ENCODE assay signal across 28 cellular contexts in genomic region chrX:131649741-131650140, GRCh38.
DNase-seq lines count a peak whose midpoint lies in the region; ATAC-seq, FAIRE-seq and TF ChIP-seq lines count a peak whose summit lies in the region.
"Had no signal": no experiment of that assay in that cellular context is flagged by ENCODE, and none has a peak within 500 bp of the region (broad histone marks: within the 10 kb centered on the region; RNA-seq: fewer than 3 reads in every experiment).

No MANE protein-coding gene starts in this region.

- H3K4me3 ChIP-seq in left ventricle myocardium inferior = no peak overlapping the region
- H3K4me3 ChIP-seq: BLaER1 treated with 17β-estradiol and CSF1 and Interleukin-3, amounts not matched to agents 10 nM and 100 nM; GM23338; HAP-1; K562; Peyer's patch; SJCRH30 had no signal

- H3K27me3 ChIP-seq in left ventricle myocardium inferior (ENCODE audit: low read depth) = no peaks in the 10 kb centered on the region
- H3K27me3 ChIP-seq: Peyer's patch, SJCRH30 had no signal

- no peak for TF ChIP-seq CTCF in left ventricle myocardium inferior (IDR thresholded peaks at IDR 0.05; ENCODE audit: borderline replicate concordance)

- CTCF ChIA-PET in activated CD4-positive, alpha-beta T cell treated with anti-CD3 and anti-CD28 coated beads for 36 hours (lab: Charles Lee) = interaction anchor here (0.6 kb wide), 1 partner anchor 9 kb away, joined by 3 read pairs; no protein-coding TSS in a partner anchor
- CTCF ChIA-PET in activated naive CD4-positive, alpha-beta T cell treated with anti-CD3 and anti-CD28 coated beads, Interleukin-2, amount 10 ng/mL, durations not matched to agents 7 days and 5 days (lab: Charles Lee) = no interaction called here

- POLR2A ChIA-PET in activated CD4-positive, alpha-beta T cell treated with anti-CD3 and anti-CD28 coated beads for 36 hours (lab: Charles Lee) = no interaction called here

- peak; percentile 65 for FAIRE-seq in GM12891 (lab: Jason Lieb, UNC)
- FAIRE-seq: G401.6, GM18507, HepG2, K562 had no signal

- peak; percentile 11 for DNase-seq in activated CD4-positive, alpha-beta T cell treated with anti-CD3 and anti-CD28 coated beads for 36 hours
- no peak for DNase-seq in activated CD4-positive, alpha-beta T cell treated with anti-CD3 and anti-CD28 coated beads, Interleukin-2, amount 50 U/mL, for 1 hour
- DNase-seq in activated naive CD4-positive, alpha-beta T cell treated with anti-CD3 and anti-CD28 coated beads, Interleukin-2, amount 50 U/mL, for 72 hours (ENCODE audit: low spot score in 2 of 2) = no peak
- DNase-seq in activated naive CD4-positive, alpha-beta T cell treated with anti-CD3 and anti-CD28 coated beads, Interleukin-2, amount 10 ng/mL, durations not matched to agents 7 days and 5 days = no peak
- DNase-seq in GM12891 (ENCODE audit: insufficient read length, low spot score) = no peak
- DNase-seq in left ventricle myocardium inferior = no peak
- DNase-seq: Caco-2; CD4-positive, alpha-beta memory T cell; DMS 273 treated with DMSO at 0.1 percent for 48 hours; DND-41; NCI-H1105; NCI-H146; NCI-H2029; NCI-H2227 treated with DMSO at 0.1 percent for 48 hours; NCI-H510A treated with DMSO at 0.1 percent for 48 hours; NCI-H748 treated with DMSO at 0.1 percent for 48 hours; Peyer's patch; SJCRH30 had no signal

- H3K27ac Mint-ChIP-seq in activated CD4-positive, alpha-beta T cell treated with anti-CD3 and anti-CD28 coated beads for 36 hours = no peak overlapping the region
- peak overlapping the region in 1 of 2 donors; percentile 81 for H3K27ac Mint-ChIP-seq in activated naive CD4-positive, alpha-beta T cell treated with anti-CD3 and anti-CD28 coated beads, Interleukin-2, amount 50 U/mL, for 72 hours
- H3K27ac Mint-ChIP-seq in activated naive CD4-positive, alpha-beta T cell treated with anti-CD3 and anti-CD28 coated beads, Interleukin-2, amount 10 ng/mL, durations not matched to agents 7 days and 5 days = no peak overlapping the region
- no peak overlapping the region for H3K27ac Mint-ChIP-seq in activated T-helper 17 cell treated with anti-CD3 and anti-CD28 coated beads, Interleukin-2, amount 50 U/mL, for 72 hours
- H3K27ac Mint-ChIP-seq: CD4-positive, alpha-beta memory T cell; GM23338 had no signal

- peaks cover 14% of the 10 kb centered on the region for H3K4me1 Mint-ChIP-seq in activated CD4-positive, alpha-beta T cell treated with anti-CD3 and anti-CD28 coated beads for 36 hours
- H3K4me1 Mint-ChIP-seq in activated naive CD4-positive, alpha-beta T cell treated with anti-CD3 and anti-CD28 coated beads, Interleukin-2, amount 10 ng/mL, durations not matched to agents 7 days and 5 days = no peaks in the 10 kb centered on the region
- H3K4me1 Mint-ChIP-seq in activated T-helper 17 cell treated with anti-CD3 and anti-CD28 coated beads, Interleukin-2, amount 50 U/mL, for 72 hours = peaks cover 5% of the 10 kb centered on the region
- H3K4me1 Mint-ChIP-seq: CD4-positive, alpha-beta memory T cell; GM23338 had no signal

- no peak overlapping the region for H3K4me3 Mint-ChIP-seq in activated CD4-positive, alpha-beta T cell treated with anti-CD3 and anti-CD28 coated beads for 36 hours
- no peak overlapping the region for H3K4me3 Mint-ChIP-seq in activated naive CD4-positive, alpha-beta T cell treated with anti-CD3 and anti-CD28 coated beads, Interleukin-2, amount 10 ng/mL, durations not matched to agents 7 days and 5 days
- no peak overlapping the region for H3K4me3 Mint-ChIP-seq in activated T-helper 17 cell treated with anti-CD3 and anti-CD28 coated beads, Interleukin-2, amount 50 U/mL, for 72 hours
- H3K4me3 Mint-ChIP-seq: CD4-positive, alpha-beta memory T cell; GM23338 had no signal

- no peaks in the 10 kb centered on the region for H3K36me3 Mint-ChIP-seq in activated CD4-positive, alpha-beta T cell treated with anti-CD3 and anti-CD28 coated beads for 36 hours (ENCODE audit: low read depth)
- H3K36me3 Mint-ChIP-seq in activated naive CD4-positive, alpha-beta T cell treated with anti-CD3 and anti-CD28 coated beads, Interleukin-2, amount 50 U/mL, for 72 hours = no peaks in the 10 kb centered on the region
- H3K36me3 Mint-ChIP-seq in activated naive CD4-positive, alpha-beta T cell treated with anti-CD3 and anti-CD28 coated beads, Interleukin-2, amount 10 ng/mL, durations not matched to agents 7 days and 5 days = no peaks in the 10 kb centered on the region
- no peaks in the 10 kb centered on the region for H3K36me3 Mint-ChIP-seq in activated T-helper 17 cell treated with anti-CD3 and anti-CD28 coated beads, Interleukin-2, amount 50 U/mL, for 72 hours (ENCODE audit: low read depth)
- H3K36me3 Mint-ChIP-seq: CD4-positive, alpha-beta memory T cell had no signal

- H3K27me3 Mint-ChIP-seq in activated CD4-positive, alpha-beta T cell treated with anti-CD3 and anti-CD28 coated beads for 36 hours = no peaks in the 10 kb centered on the region
- H3K27me3 Mint-ChIP-seq in activated naive CD4-positive, alpha-beta T cell treated with anti-CD3 and anti-CD28 coated beads, Interleukin-2, amount 10 ng/mL, durations not matched to agents 7 days and 5 days = no peaks in the 10 kb centered on the region
- H3K27me3 Mint-ChIP-seq in activated T-helper 17 cell treated with anti-CD3 and anti-CD28 coated beads, Interleukin-2, amount 50 U/mL, for 72 hours = no peaks in the 10 kb centered on the region

- peak; percentile 49 for ATAC-seq in activated CD4-positive, alpha-beta T cell treated with anti-CD3 and anti-CD28 coated beads for 36 hours
- peak; percentile 64 to 67 for ATAC-seq in activated naive CD4-positive, alpha-beta T cell treated with anti-CD3 and anti-CD28 coated beads, Interleukin-2, amount 50 U/mL, for 72 hours
- peak; percentile 51 for ATAC-seq in activated T-helper 17 cell treated with anti-CD3 and anti-CD28 coated beads, Interleukin-2, amount 50 U/mL, for 72 hours (replicated peaks)
- ATAC-seq in GM21528 (IDR thresholded peaks at IDR 0.05; ENCODE audit: low FRiP score, unreplicated experiment) = no peak
- ATAC-seq: GM23338, HepG2, K562 had no signal

- H3K27ac ChIP-seq in left ventricle myocardium inferior (replicated peaks) = no peak overlapping the region
- H3K27ac ChIP-seq: 22Rv1; BLaER1 treated with 17β-estradiol and CSF1 and Interleukin-3, amounts not matched to agents 10 nM and 100 nM; Peyer's patch; SJCRH30 had no signal

- no peaks in the 10 kb centered on the region for H3K36me3 ChIP-seq in left ventricle myocardium inferior
- H3K36me3 ChIP-seq: BLaER1 treated with 17β-estradiol and CSF1 and Interleukin-3, amounts not matched to agents 10 nM and 100 nM; HAP-1; Peyer's patch; SJCRH30 had no signal

- intact Hi-C loops in activated CD4-positive, alpha-beta T cell treated with anti-CD3 and anti-CD28 coated beads for 36 hours (cut with DNase I, micrococcal nuclease) = no loop called here
- intact Hi-C loops in left ventricle myocardium inferior (cut with micrococcal nuclease) = no loop called here

- no peaks in the 10 kb centered on the region for H3K4me1 ChIP-seq in left ventricle myocardium inferior
- H3K4me1 ChIP-seq: BLaER1 treated with 17β-estradiol and CSF1 and Interleukin-3, amounts not matched to agents 10 nM and 100 nM; Caco-2; HAP-1; Peyer's patch; SJCRH30 had no signal

- H3K9me3 ChIP-seq in left ventricle myocardium inferior (replicated peaks) = peaks cover 4% of the 10 kb centered on the region
- H3K9me3 ChIP-seq: Caco-2, HAP-1, Peyer's patch, SJCRH30 had no signal

- no peak for TF ChIP-seq POLR2A in GM12891 (IDR thresholded peaks at IDR 0.05; ENCODE audit: low read depth, low read length)

- no peaks in the 10 kb centered on the region for H3K9me3 Mint-ChIP-seq in activated CD4-positive, alpha-beta T cell treated with anti-CD3 and anti-CD28 coated beads for 36 hours (ENCODE audit: low read depth)
- no peaks in the 10 kb centered on the region for H3K9me3 Mint-ChIP-seq in activated naive CD4-positive, alpha-beta T cell treated with anti-CD3 and anti-CD28 coated beads, Interleukin-2, amount 50 U/mL, for 72 hours
- H3K9me3 Mint-ChIP-seq in activated naive CD4-positive, alpha-beta T cell treated with anti-CD3 and anti-CD28 coated beads, Interleukin-2, amount 10 ng/mL, durations not matched to agents 7 days and 5 days = no peaks in the 10 kb centered on the region
- H3K9me3 Mint-ChIP-seq in activated T-helper 17 cell treated with anti-CD3 and anti-CD28 coated beads, Interleukin-2, amount 50 U/mL, for 72 hours = no peaks in the 10 kb centered on the region
- H3K9me3 Mint-ChIP-seq: CD4-positive, alpha-beta memory T cell; GM23338 had no signal

TF ChIP-seq in GM12891, 5 proteins besides CTCF, POLR2A, EP300 and RAD21:
- TF ChIP-seq POLR2AphosphoS5 (IDR thresholded peaks at IDR 0.05; ENCODE audit: low read depth, low read length) (no peak), POU2F2 (IDR thresholded peaks at IDR 0.05; ENCODE audit: low read depth, low read length) (no peak), SPI1 (IDR thresholded peaks at IDR 0.05; ENCODE audit: low read depth, low read length) (no peak), PAX5 (IDR thresholded peaks at IDR 0.05; ENCODE audit: insufficient read depth, low read length, severe bottlenecking) (no peak), TAF1 (IDR thresholded peaks at IDR 0.05; ENCODE audit: low read depth, low read length) (no peak)
TF ChIP-seq in GM12891: peak in this region for 0.
